Comparison of ENCODE assay signal across 27 cellular contexts in the genomic region with DNA sequence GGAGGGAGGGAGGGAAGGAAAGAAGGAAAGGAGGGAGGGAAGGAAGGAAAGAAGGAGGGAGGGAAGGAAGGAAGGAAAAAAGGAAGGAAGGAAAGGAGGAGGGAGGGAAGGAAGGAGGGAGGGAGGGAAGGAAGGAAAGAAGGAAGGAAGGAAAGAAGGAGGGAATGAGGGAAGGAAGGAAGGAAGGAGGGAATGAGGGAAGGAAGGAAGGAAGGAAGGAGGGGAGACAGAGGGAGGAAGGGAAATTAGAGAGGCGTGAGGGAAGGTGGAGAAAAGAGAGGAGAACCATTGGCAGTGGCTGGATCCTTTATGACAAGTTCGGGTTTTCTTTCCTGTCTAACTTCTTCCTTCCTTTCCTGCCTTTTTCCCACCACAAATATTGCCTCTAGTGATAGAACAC.
"Had no signal": no experiment of that assay in that cellular context is flagged by ENCODE, and none has a peak within 500 bp of the region (broad histone marks: within the 10 kb centered on the region; RNA-seq: fewer than 3 reads in every experiment).

No MANE protein-coding gene starts in this region.

- FAIRE-seq: urothelium cell line had no signal

- H3K4me3 ChIP-seq: stomach, suprapubic skin, testis, thoracic aorta, thyroid gland, tibial artery, tibial nerve, transverse colon, upper lobe of left lung, upper lobe of right lung, uterus, vagina had no signal

- H3K36me3 ChIP-seq: stomach, suprapubic skin, thoracic aorta, thyroid gland, tibial artery, tibial nerve, transverse colon, upper lobe of left lung, upper lobe of right lung, uterus, vagina had no signal

- DNase-seq: stimulated activated CD4-positive, alpha-beta T cell treated with anti-CD3 and anti-CD28 coated beads, Interleukin-2, amount 100 ng/mL, for 48 hours; stimulated activated CD4-positive, alpha-beta T cell treated with anti-CD3 and anti-CD28 coated beads, Interleukin-4, amount 100 ng/mL, for 1 hour; stimulated activated CD4-positive, alpha-beta T cell treated with anti-CD3 and anti-CD28 coated beads, Interleukin-4, amount 100 ng/mL, for 24 hours; stimulated activated CD4-positive, alpha-beta T cell treated with anti-CD3 and anti-CD28 coated beads, Interleukin-4, amount 100 ng/mL, for 4 hours; stimulated activated CD8-positive, alpha-beta memory T cell treated with anti-CD3 and anti-CD28 coated beads, Interleukin-4, amount 100 ng/mL, for 48 hours; stimulated activated naive B cell treated with anti-CD40 and anti-IgM and Interleukin-4, amounts not matched to agents 10 μg/mL and 1 μg/mL and 100 μg/mL, for 72 hours; stimulated activated naive CD4-positive, alpha-beta T cell; stimulated activated naive CD4-positive, alpha-beta T cell treated with Interleukin-2 at 50 U/mL for 16 hours; stimulated activated naive CD8-positive, alpha-beta T cell treated with anti-CD3 and anti-CD28 coated beads, Interleukin-15, amount 100 ng/mL, for 72 hours; stimulated activated naive CD8-positive, alpha-beta T cell treated with anti-CD3 and anti-CD28 coated beads, Interleukin-15, Interleukin-2, amounts not matched to agents 100 U/mL and 50 U/mL, for 24 hours; stomach; substantia nigra; testis; thyroid gland; tibial artery; transverse colon; trophoblast cell; upper lobe of left lung; upper lobe of right lung; uterus had no signal

- H3K9me3 ChIP-seq: stomach, suprapubic skin, testis, thoracic aorta, thyroid gland, tibial artery, tibial nerve, transverse colon, upper lobe of left lung, upper lobe of right lung, uterus, vagina had no signal

- H3K27ac ChIP-seq: stomach, suprapubic skin, testis, thoracic aorta, thyroid gland, tibial artery, tibial nerve, transverse colon, upper lobe of left lung, upper lobe of right lung, uterus, vagina had no signal

- ATAC-seq: stimulated activated effector memory CD8-positive, alpha-beta T cell treated with anti-CD3 and anti-CD28 coated beads, Interleukin-12 subunit alpha, Interleukin-12 subunit beta, amount 100 ng/mL, for 72 hours; stimulated activated memory B cell treated with anti-CD40 and anti-IgM and Interleukin-4, amounts not matched to agents 10 μg/mL and 1 μg/mL and 100 μg/mL, for 72 hours; stimulated activated naive B cell treated with anti-CD40 and anti-IgM and Interleukin-4, amounts not matched to agents 10 μg/mL and 1 μg/mL and 100 μg/mL, for 72 hours; stimulated activated naive CD8-positive, alpha-beta T cell treated with anti-CD3 and anti-CD28 coated beads, Interleukin-15, amount 100 ng/mL, for 72 hours; stimulated activated naive CD8-positive, alpha-beta T cell treated with anti-CD3 and anti-CD28 coated beads, Interleukin-15, Interleukin-2, amounts not matched to agents 100 U/mL and 50 U/mL, for 24 hours; upper lobe of right lung had no signal

- H3K27me3 ChIP-seq: stomach, testis, thyroid gland, tibial nerve, upper lobe of left lung, upper lobe of right lung, uterus, vagina had no signal

- H3K4me1 ChIP-seq: stomach, suprapubic skin, testis, thyroid gland, tibial artery, tibial nerve, transverse colon, upper lobe of left lung, upper lobe of right lung, uterus, vagina had no signal
